ENCODE assay signal across 8 cellular contexts in the genomic region with DNA sequence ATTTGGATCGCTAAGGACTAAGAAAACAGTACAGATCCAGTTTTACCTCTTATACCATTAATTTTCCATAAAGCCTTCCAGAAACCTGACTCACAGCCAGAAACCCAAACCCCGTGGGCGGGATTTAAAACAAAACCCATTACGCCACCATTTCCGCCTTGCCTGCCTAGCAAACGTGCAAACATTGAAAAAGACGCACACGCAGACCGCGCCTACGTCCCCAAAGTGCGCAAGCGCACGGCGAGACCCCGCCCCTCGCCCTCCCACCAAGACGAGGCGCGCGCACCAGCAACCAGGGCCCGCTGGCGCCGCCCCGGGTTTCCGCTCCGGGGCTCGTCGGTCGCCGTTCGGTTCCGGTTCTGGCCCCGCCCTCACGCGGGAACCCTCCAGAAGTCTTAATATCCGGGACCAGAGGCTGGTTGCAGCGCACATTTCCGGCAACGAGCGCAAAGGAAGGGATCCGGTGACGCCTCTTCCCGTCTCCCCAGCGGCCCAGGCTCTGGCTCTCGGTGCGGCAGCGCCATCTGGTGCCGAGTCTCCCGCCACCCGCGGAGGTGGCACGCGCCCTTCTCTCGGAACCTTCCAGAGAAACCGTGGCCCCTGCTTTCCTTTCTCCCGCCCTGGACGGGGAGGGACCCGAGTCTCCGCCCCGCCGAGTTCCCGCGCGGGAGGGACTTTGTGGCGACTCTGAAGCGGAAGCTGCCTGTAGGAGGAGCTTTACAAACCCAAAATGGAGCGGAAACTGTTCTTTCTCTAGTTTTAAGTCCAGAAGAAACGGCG.
DNase-seq lines count a peak whose midpoint lies in the region; ATAC-seq lines count a peak whose summit lies in the region.

No MANE protein-coding gene starts in this region.

- DNase-seq in COLO668 (lab: John Stamatoyannopoulos, UW; ENCODE audit: unreplicated experiment) (peak; percentile 100), HS-27A (ENCODE audit: low read depth) (peak; percentile 91), NK-92 (lab: John Stamatoyannopoulos, UW; ENCODE audit: unreplicated experiment) (peak; percentile 95), medulla oblongata (ENCODE audit: extremely low spot score) (peak; percentile 98)
- DNase-seq in activated CD8-positive, alpha-beta memory T cell treated with anti-CD3 and anti-CD28 coated beads for 4 hours (ENCODE audit: low read depth in 2 of 2): peak; percentile 96
- DNase-seq in effector memory CD4-positive, alpha-beta T cell: peak; percentile 98
- DNase-seq in stimulated activated CD8-positive, alpha-beta memory T cell treated with anti-CD3 and anti-CD28 coated beads, Interleukin-12 subunit alpha, Interleukin-12 subunit beta, amount 100 ng/mL, for 1 hour (ENCODE audit: low read depth): peak; percentile 97

- peak; percentile 87 for ATAC-seq in GM19467 (IDR thresholded peaks at IDR 0.05; ENCODE audit: unreplicated experiment)

- H3K36me3 ChIP-seq in effector memory CD4-positive, alpha-beta T cell (ENCODE audit: control insufficient read depth, insufficient read depth, low read length): no peaks in the 10 kb centered on the region

- no peaks in the 10 kb centered on the region for H3K27me3 ChIP-seq in effector memory CD4-positive, alpha-beta T cell (replicated peaks; ENCODE audit: control insufficient read depth, insufficient read depth, low read length, poor library complexity, severe bottlenecking)

- H3K4me3 ChIP-seq in effector memory CD4-positive, alpha-beta T cell (ENCODE audit: insufficient read depth, low read depth, low read length, poor library complexity, severe bottlenecking): peak overlapping the region; percentile 70

- H3K27ac ChIP-seq in effector memory CD4-positive, alpha-beta T cell (ENCODE audit: insufficient read depth, low read length, poor library complexity, severe bottlenecking): peak overlapping the region; percentile 98

- no peaks in the 10 kb centered on the region for H3K9me3 ChIP-seq in effector memory CD4-positive, alpha-beta T cell (ENCODE audit: control insufficient read depth, low read length)

- peaks cover 26% of the 10 kb centered on the region for H3K4me1 ChIP-seq in effector memory CD4-positive, alpha-beta T cell (ENCODE audit: control insufficient read depth, insufficient read depth, low read length, poor library complexity, severe bottlenecking)

Comparison
In these comparisons a context has a peak if more than half of its experiments do, and no peak if none do; other contexts are left out.
1. Peak in every context shown above with its lines: DNase-seq, ATAC-seq, H3K4me3 ChIP-seq and H3K27ac ChIP-seq.